11 cellular contexts compared by ENCODE assay signal in genomic region chr11:3123316-3123715, GRCh38. TPM values are rescaled to one million over a fixed set of nuclear protein-coding genes. Genes with fewer than 3 reads are reported as not detected.
DNase-seq lines count a peak whose midpoint lies in the region; ATAC-seq and TF ChIP-seq lines count a peak whose summit lies in the region.
"Had no signal": no experiment of that assay in that cellular context is flagged by ENCODE, and none has a peak within 500 bp of the region (broad histone marks: within the 10 kb centered on the region; RNA-seq: fewer than 3 reads in every experiment).

No MANE protein-coding gene starts in this region.

- no peak overlapping the region for H3K18ac ChIP-seq in neuronal stem cell (ENCODE audit: low read length)

- no peaks in the 10 kb centered on the region for H3K9me2 ChIP-seq in hepatocyte (replicated peaks; ENCODE audit: insufficient read depth)

- H4K8ac ChIP-seq in neuronal stem cell (ENCODE audit: low read depth, low read length) = no peak overlapping the region

- H3K36me3 ChIP-seq in esophagus (ENCODE audit: control insufficient read depth in 2 of 2, insufficient read depth in 2 of 2, low read length in 1 of 2) (peaks cover 4 to 18% of the 10 kb centered on the region in 2 donors), neuronal stem cell (replicated peaks in 1 of 2; ENCODE audit: control insufficient read depth in 2 of 2, insufficient read depth in 2 of 2, low read length in 2 of 2) (peaks cover 7 to 54% of the 10 kb centered on the region in 2 donors), hepatocyte (replicated peaks; ENCODE audit: insufficient read depth, low read depth) (no peaks in the 10 kb centered on the region)
- H3K36me3 ChIP-seq: pancreas had no signal

- intact Hi-C loops in activated CD4-positive, alpha-beta T cell treated with anti-CD3 and anti-CD28 coated beads for 36 hours (cut with DNase I, micrococcal nuclease) = no loop called here

- no peaks in the 10 kb centered on the region for H3K27me3 Mint-ChIP-seq in activated CD4-positive, alpha-beta T cell treated with anti-CD3 and anti-CD28 coated beads for 36 hours
- H3K27me3 Mint-ChIP-seq: activated T-cell treated with anti-CD3 and anti-CD28 coated beads, Interleukin-2, amount 50 U/mL, for 24 hours had no signal

- 28 to 39% methylated on average over 17 of the region's 17 CpGs for WGBS in esophagus, 2 donors
- WGBS in neuronal stem cell (ENCODE audit: extremely low coverage in 2 of 2, insufficient read length in 2 of 2, insufficient replicate concordance in 1 of 2), 2 donors = no CpG with 5 or more reads among the region's 17 CpGs
- 92% methylated on average over 17 of the region's 17 CpGs for WGBS in hepatocyte (ENCODE audit: low lambda C conversion rate, missing lambda C conversion rate)

- no peak overlapping the region for H2AFZ ChIP-seq in neuronal stem cell (ENCODE audit: low read length)
- no peak overlapping the region for H2AFZ ChIP-seq in hepatocyte

- H3K4me1 ChIP-seq in esophagus (ENCODE audit: control insufficient read depth in 2 of 2, insufficient read depth in 2 of 2, low read length in 1 of 2) (peaks cover 2 to 21% of the 10 kb centered on the region in 2 donors), neuronal stem cell (ENCODE audit: control insufficient read depth in 2 of 2, insufficient read depth in 1 of 2, low read depth in 1 of 2, low read length in 2 of 2) (no peaks in the 10 kb centered on the region), hepatocyte (ENCODE audit: insufficient read depth) (no peaks in the 10 kb centered on the region)
- H3K4me1 ChIP-seq: pancreas had no signal

- H3K79me1 ChIP-seq in neuronal stem cell (ENCODE audit: low read depth, low read length) = peaks cover 2% of the 10 kb centered on the region

- H2BK12ac ChIP-seq in neuronal stem cell (ENCODE audit: low read length) = no peak overlapping the region

- H3K27ac ChIP-seq in C4-2B = peak overlapping the region; percentile 96
- peak overlapping the region; percentile 17 to 84 for H3K27ac ChIP-seq in esophagus (ENCODE audit: low read depth in 2 of 2, low read length in 1 of 2)
- no peak overlapping the region for H3K27ac ChIP-seq in neuronal stem cell (replicated peaks; ENCODE audit: low read length)
- H3K27ac ChIP-seq in hepatocyte = no peak overlapping the region
- H3K27ac ChIP-seq: pancreas had no signal

- TF ChIP-seq CTCF in C4-2B (conservative IDR thresholded peaks at IDR 0.05) (no peak), hepatocyte (IDR thresholded peaks at IDR 0.05; ENCODE audit: poor library complexity) (no peak)

- no peak overlapping the region for H3K14ac ChIP-seq in neuronal stem cell (ENCODE audit: low read length)

- H3K4me2 ChIP-seq in neuronal stem cell (ENCODE audit: insufficient read depth, low read length, poor library complexity, severe bottlenecking) = no peak overlapping the region
- H3K4me2 ChIP-seq in hepatocyte = no peak overlapping the region

- no peak overlapping the region for H4K91ac ChIP-seq in neuronal stem cell (ENCODE audit: low read depth, low read length, poor library complexity)

- H3K27me3 ChIP-seq in esophagus (ENCODE audit: control insufficient read depth in 1 of 2, insufficient read depth in 2 of 2, low read length in 2 of 2) (no peaks in the 10 kb centered on the region), neuronal stem cell (ENCODE audit: control insufficient read depth in 3 of 3, insufficient read depth in 3 of 3, low read depth in 1 of 3, low read length in 3 of 3) (no peaks in the 10 kb centered on the region), hepatocyte (no peaks in the 10 kb centered on the region)
- H3K27me3 ChIP-seq: pancreas had no signal

- H3K9ac ChIP-seq in neuronal stem cell (ENCODE audit: low read depth, low read length, poor library complexity) = no peak overlapping the region

- CTCF ChIA-PET in activated CD4-positive, alpha-beta T cell treated with anti-CD3 and anti-CD28 coated beads for 36 hours (lab: Charles Lee) = interaction anchor here (0.5 to 0.7 kb wide), 3 partner anchors 32 to 1567 kb away, joined by 3 read pairs; no protein-coding TSS in a partner anchor

- no peaks in the 10 kb centered on the region for H3K36me3 Mint-ChIP-seq in activated CD4-positive, alpha-beta T cell treated with anti-CD3 and anti-CD28 coated beads for 36 hours (ENCODE audit: low read depth)

- no peaks in the 10 kb centered on the region for H4K20me1 ChIP-seq in hepatocyte (ENCODE audit: insufficient read depth, poor library complexity, severe bottlenecking)

- H3K4me1 Mint-ChIP-seq in activated CD4-positive, alpha-beta T cell treated with anti-CD3 and anti-CD28 coated beads for 36 hours = no peaks in the 10 kb centered on the region

- peak; percentile 2 for DNase-seq in NCI-H2227 treated with DMSO at 0.1 percent for 48 hours (lab: John Stamatoyannopoulos, UW)
- DNase-seq in neuronal stem cell (ENCODE audit: low spot score) = no peak
- DNase-seq in hepatocyte (ENCODE audit: low spot score) = no peak
- no peak for DNase-seq in activated CD4-positive, alpha-beta T cell treated with anti-CD3 and anti-CD28 coated beads for 36 hours
- no peak for DNase-seq in NCI-H774 (lab: John Stamatoyannopoulos, UW)
- DNase-seq in EL = no peak
- DNase-seq: activated T-cell treated with anti-CD3 and anti-CD28 coated beads, Interleukin-2, amount 50 U/mL, for 24 hours; Calu3 had no signal

- H3K4me3 Mint-ChIP-seq in activated CD4-positive, alpha-beta T cell treated with anti-CD3 and anti-CD28 coated beads for 36 hours = no peak overlapping the region
- H3K4me3 Mint-ChIP-seq: activated T-cell treated with anti-CD3 and anti-CD28 coated beads, Interleukin-2, amount 50 U/mL, for 24 hours had no signal

- no peak for ATAC-seq in activated CD4-positive, alpha-beta T cell treated with anti-CD3 and anti-CD28 coated beads for 36 hours

- H2BK120ac ChIP-seq in neuronal stem cell (ENCODE audit: low read depth, low read length) = no peak overlapping the region

- no peak overlapping the region for H3K27ac Mint-ChIP-seq in activated CD4-positive, alpha-beta T cell treated with anti-CD3 and anti-CD28 coated beads for 36 hours
- H3K27ac Mint-ChIP-seq: activated T-cell treated with anti-CD3 and anti-CD28 coated beads, Interleukin-2, amount 50 U/mL, for 24 hours had no signal

- peak overlapping the region; percentile 55 for H2BK5ac ChIP-seq in neuronal stem cell (ENCODE audit: low read length)

- H3K9me3 ChIP-seq in esophagus (ENCODE audit: control insufficient read depth in 2 of 2, insufficient read depth in 1 of 2, low read depth in 1 of 2, low read length in 1 of 2) (no peaks in the 10 kb centered on the region), neuronal stem cell (replicated peaks in 1 of 2; ENCODE audit: control insufficient read depth in 2 of 2, insufficient read depth in 1 of 2, low read depth in 1 of 2, low read length in 2 of 2) (no peaks in the 10 kb centered on the region), hepatocyte (ENCODE audit: low read depth) (no peaks in the 10 kb centered on the region)
- H3K9me3 ChIP-seq: pancreas had no signal

- POLR2A ChIA-PET in activated CD4-positive, alpha-beta T cell treated with anti-CD3 and anti-CD28 coated beads for 36 hours (lab: Charles Lee) = no interaction called here

- H2AK5ac ChIP-seq in neuronal stem cell (ENCODE audit: low read depth, low read length) = no peak overlapping the region

- no peak overlapping the region for H3K4ac ChIP-seq in neuronal stem cell (ENCODE audit: low read length)

- H3K23ac ChIP-seq in neuronal stem cell (ENCODE audit: low read depth, low read length, poor library complexity) = no peak overlapping the region

- H3K4me3 ChIP-seq in esophagus (ENCODE audit: low read depth in 1 of 2, low read length in 2 of 2) (no peak overlapping the region), neuronal stem cell (ENCODE audit: low read length in 2 of 2) (no peak overlapping the region), hepatocyte (no peak overlapping the region)
- H3K4me3 ChIP-seq: pancreas had no signal

- H3K79me2 ChIP-seq in hepatocyte = no peaks in the 10 kb centered on the region

- H3K9me3 Mint-ChIP-seq in activated CD4-positive, alpha-beta T cell treated with anti-CD3 and anti-CD28 coated beads for 36 hours (ENCODE audit: low read depth) = no peaks in the 10 kb centered on the region
- H3K9me3 Mint-ChIP-seq: activated T-cell treated with anti-CD3 and anti-CD28 coated beads, Interleukin-2, amount 50 U/mL, for 24 hours had no signal

- no peak overlapping the region for H2BK15ac ChIP-seq in neuronal stem cell (ENCODE audit: low read length)

RNA-seq across cellular contexts. Expression of gene OSBPL5, which starts 41.8 kb away (rescaled TPM):
- 10 to 100 TPM; 10.4 to 12.6 TPM for polyA plus RNA-seq in esophagus
- 9.5 TPM for polyA plus RNA-seq in neuronal stem cell (2013, experiment 1 of 2)
- polyA plus RNA-seq in neuronal stem cell (2013, experiment 2 of 2) = 9.7 TPM
- 8.7 and 9.0 TPM in 2 replicates for total RNA-seq in hepatocyte
- 9.8 and 12.5 TPM in 2 replicates for polyA plus RNA-seq in hepatocyte
- total RNA-seq in activated CD4-positive, alpha-beta T cell treated with anti-CD3 and anti-CD28 coated beads for 36 hours = 1 to 10 TPM; 5.8 to 7.1 TPM

Comparison
In these comparisons a context has a peak if more than half of its experiments do, and no peak if none do; other contexts are left out.
1. H3K27ac ChIP-seq: peak in C4-2B (single experiment) and esophagus (2 of 2); none in neuronal stem cell (single experiment) and hepatocyte (single experiment).